ENCODE assay signal across 8 cellular contexts in genomic region chr14:50060871-50061663, GRCh38. TPM values are rescaled to one million over a fixed set of nuclear protein-coding genes. Genes with fewer than 3 reads are reported as not detected.
A peak's percentile ranks its signal among the peaks of the same experiment; 100 is the strongest.
DNase-seq lines count a peak whose midpoint lies in the region; ATAC-seq and TF ChIP-seq lines count a peak whose summit lies in the region.

No MANE protein-coding gene starts in this region.

- H3K27me3 ChIP-seq in ascending aorta (no peaks in the 10 kb centered on the region), hepatocyte (no peaks in the 10 kb centered on the region), sigmoid colon (no peaks in the 10 kb centered on the region)

- H4K20me1 ChIP-seq in hepatocyte (ENCODE audit: insufficient read depth, poor library complexity, severe bottlenecking) = no peaks in the 10 kb centered on the region

- intact Hi-C loops in ascending aorta (cut with DNase I) = loop anchor here (1.0 to 5.0 kb wide), 6 partner anchors 16 to 196 kb away; partner anchors contain the start of gene ARF6
- intact Hi-C loops in sigmoid colon (cut with DNase I) = no loop called here

- H2AFZ ChIP-seq in hepatocyte = peak overlapping the region; percentile 39

- H3K79me2 ChIP-seq in hepatocyte = no peaks in the 10 kb centered on the region

- no peaks in the 10 kb centered on the region for H3K9me2 ChIP-seq in hepatocyte (replicated peaks; ENCODE audit: insufficient read depth)

- 49% methylated on average over 12 of the region's 12 CpGs for WGBS in hepatocyte (ENCODE audit: low lambda C conversion rate, missing lambda C conversion rate)
- WGBS in sigmoid colon, 2 donors = 36 to 53% methylated on average over 12 of the region's 12 CpGs

- no peak for TF ChIP-seq POLR2A in sigmoid colon (IDR thresholded peaks at IDR 0.05)

- H3K36me3 ChIP-seq in ascending aorta (no peaks in the 10 kb centered on the region), hepatocyte (replicated peaks; ENCODE audit: insufficient read depth, low read depth) (no peaks in the 10 kb centered on the region), sigmoid colon (no peaks in the 10 kb centered on the region)

- H3K4me2 ChIP-seq in hepatocyte = no peak overlapping the region

- TF ChIP-seq EP300 in sigmoid colon (IDR thresholded peaks at IDR 0.05) = peak in 2 of 4 donors; percentile 6 to 30

- DNase-seq in ELR (ENCODE audit: low read depth) = peak; percentile 96
- peak; percentile 42 for DNase-seq in SHP77 treated with DMSO at 0.1 percent for 48 hours (lab: John Stamatoyannopoulos, UW)
- peak; percentile 59 to 93 for DNase-seq in ascending aorta (ENCODE audit: low spot score in 2 of 2)
- DNase-seq in hepatocyte (ENCODE audit: low spot score) = peak; percentile 81
- peak; percentile 86 for DNase-seq in sigmoid colon
- no peak for DNase-seq in NCI-H187 treated with DMSO at 0.1 percent for 48 hours (lab: John Stamatoyannopoulos, UW)
- DNase-seq in NCI-H2196 treated with DMSO at 0.1 percent for 48 hours (lab: John Stamatoyannopoulos, UW; ENCODE audit: unreplicated experiment) = no peak

- TF ChIP-seq CTCF in ascending aorta (IDR thresholded peaks at IDR 0.05) (peak; percentile 28 to 51 (median 34)), hepatocyte (IDR thresholded peaks at IDR 0.05; ENCODE audit: poor library complexity) (peak; percentile 11), sigmoid colon (IDR thresholded peaks at IDR 0.05) (peak in 1 of 4 experiments; percentile 11)

- H3K9me3 ChIP-seq in ascending aorta (no peaks in the 10 kb centered on the region), hepatocyte (ENCODE audit: low read depth) (no peaks in the 10 kb centered on the region), sigmoid colon (no peaks in the 10 kb centered on the region)

- H3K4me1 ChIP-seq in ascending aorta = peaks cover 14 to 29% of the 10 kb centered on the region in 2 donors
- H3K4me1 ChIP-seq in hepatocyte (ENCODE audit: insufficient read depth) = peaks cover 34% of the 10 kb centered on the region
- peaks cover 0 to 29% (median 22%) of the 10 kb centered on the region in 4 donors for H3K4me1 ChIP-seq in sigmoid colon

- peak overlapping the region in 1 of 2 donors; percentile 28 for H3K4me3 ChIP-seq in ascending aorta
- H3K4me3 ChIP-seq in hepatocyte = no peak overlapping the region
- no peak overlapping the region for H3K4me3 ChIP-seq in sigmoid colon

- H3K27ac ChIP-seq in ascending aorta (peak overlapping the region; percentile 80 to 82), hepatocyte (peak overlapping the region; percentile 94), sigmoid colon (peak overlapping the region; percentile 61 to 78 (median 72))

- ATAC-seq in HG03097 (IDR thresholded peaks at IDR 0.05; ENCODE audit: low FRiP score, unreplicated experiment) = peak; percentile 26

RNA-seq across cellular contexts. Expression of gene VCPKMT, which starts 55.3 kb away (rescaled TPM):
- not detected for total RNA-seq in ascending aorta
- 11.4 and 11.5 TPM in 2 replicates for total RNA-seq in hepatocyte
- polyA plus RNA-seq in hepatocyte = 6.1 and 8.5 TPM in 2 replicates
- total RNA-seq in sigmoid colon = 10 to 100 TPM in 2 of 4 donors, 1 to 10 TPM in 2; 7.8 to 12.2 (median 9.4) TPM
- polyA plus RNA-seq in sigmoid colon = 1 to 10 TPM; 3.5 to 8.7 (median 4.2) TPM

Comparison
In these comparisons a context has a peak if more than half of its experiments do, and no peak if none do; other contexts are left out.
1. DNase-seq: peak in ELR (single experiment), SHP77 treated with DMSO at 0.1 percent for 48 hours (single experiment), ascending aorta (2 of 2), hepatocyte (single experiment) and sigmoid colon (single experiment); none in NCI-H187 treated with DMSO at 0.1 percent for 48 hours (single experiment) and NCI-H2196 treated with DMSO at 0.1 percent for 48 hours (single experiment).
2. Peak in every context shown above with its lines, with median percentiles within 50 percentile points of each other: H3K27ac ChIP-seq.